In genomic region chr7:132571970-132572369, GRCh38 we compare ENCODE assay signal across 26 cellular contexts.
"Had no signal": no experiment of that assay in that cellular context is flagged by ENCODE, and none has a peak within 500 bp of the region (broad histone marks: within the 10 kb centered on the region; RNA-seq: fewer than 3 reads in every experiment).

No MANE protein-coding gene starts in this region.

- DNase-seq: central memory CD4-positive, alpha-beta T cell; effector memory CD4-positive, alpha-beta T cell; erythroblast; foreskin fibroblast; gastrocnemius medialis; head of caudate nucleus; left lung; mesenchymal stem cell; mucosa of descending colon; naive B cell; occipital lobe; ovary; posterior cingulate gyrus; right lobe of liver; small intestine; stimulated activated CD4-positive, alpha-beta T cell treated with anti-CD3 and anti-CD28 coated beads, Interleukin-15, amount 100 ng/mL, for 24 hours; stimulated activated CD4-positive, alpha-beta T cell treated with anti-CD3 and anti-CD28 coated beads, Interleukin-2, amount 100 ng/mL, for 48 hours; stimulated activated naive CD4-positive, alpha-beta T cell; stimulated activated naive CD8-positive, alpha-beta T cell treated with anti-CD3 and anti-CD28 coated beads, Interleukin-15, amount 100 ng/mL, for 72 hours; trophoblast cell had no signal

- H3K4me1 Mint-ChIP-seq: naive B cell had no signal

- H3K27ac Mint-ChIP-seq: dendritic cell treated with granulocyte-macrophage colony-stimulating factor and Interleukin-4, amounts not matched to agents 40 ng/mL and 50 ng/mL, for 4 days; mesothelial cell of epicardium; naive B cell; natural killer cell treated with Interleukin-12 subunit alpha and Interleukin-12 subunit beta and Interleukin-15 and Interleukin-18, amount 100 ng/mL, for 72 hours; stimulated activated naive CD8-positive, alpha-beta T cell treated with anti-CD3 and anti-CD28 coated beads, Interleukin-15, amount 100 ng/mL, for 72 hours had no signal

- H3K27ac ChIP-seq: gastrocnemius medialis, left lung, ovary, right lobe of liver, suprapubic skin had no signal

- FAIRE-seq: colon, keratinocyte, small intestine had no signal

- ATAC-seq: gastrocnemius medialis; left lung; mucosa of descending colon; natural killer cell treated with Interleukin-12 subunit alpha and Interleukin-12 subunit beta and Interleukin-15 and Interleukin-18, amount 100 ng/mL, for 72 hours; right lobe of liver; stimulated activated naive CD8-positive, alpha-beta T cell treated with anti-CD3 and anti-CD28 coated beads, Interleukin-15, amount 100 ng/mL, for 72 hours had no signal

- H3K36me3 ChIP-seq: gastrocnemius medialis, left lung, ovary, right lobe of liver, suprapubic skin had no signal

- H3K4me3 ChIP-seq: gastrocnemius medialis, left lung, mucosa of descending colon, ovary, right lobe of liver, suprapubic skin had no signal

- H3K4me3 Mint-ChIP-seq: dendritic cell treated with granulocyte-macrophage colony-stimulating factor and Interleukin-4, amounts not matched to agents 40 ng/mL and 50 ng/mL, for 4 days; mesothelial cell of epicardium; naive B cell; natural killer cell treated with Interleukin-12 subunit alpha and Interleukin-12 subunit beta and Interleukin-15 and Interleukin-18, amount 100 ng/mL, for 72 hours; stimulated activated naive CD8-positive, alpha-beta T cell treated with anti-CD3 and anti-CD28 coated beads, Interleukin-15, amount 100 ng/mL, for 72 hours had no signal

- H3K27me3 ChIP-seq: ovary, right lobe of liver had no signal

- H3K9me3 ChIP-seq: gastrocnemius medialis, left lung, mucosa of descending colon, ovary, right lobe of liver, suprapubic skin had no signal

- H3K9me3 Mint-ChIP-seq: dendritic cell treated with granulocyte-macrophage colony-stimulating factor and Interleukin-4, amounts not matched to agents 40 ng/mL and 50 ng/mL, for 4 days; mesothelial cell of epicardium; natural killer cell treated with Interleukin-12 subunit alpha and Interleukin-12 subunit beta and Interleukin-15 and Interleukin-18, amount 100 ng/mL, for 72 hours; stimulated activated naive CD8-positive, alpha-beta T cell treated with anti-CD3 and anti-CD28 coated beads, Interleukin-15, amount 100 ng/mL, for 72 hours had no signal

- H3K36me3 Mint-ChIP-seq: mesothelial cell of epicardium; naive B cell; natural killer cell treated with Interleukin-12 subunit alpha and Interleukin-12 subunit beta and Interleukin-15 and Interleukin-18, amount 100 ng/mL, for 72 hours had no signal
